ENCODE assay signal across 8 cellular contexts in genomic region chr5:109409844-109410388, GRCh38. TPM values are rescaled to one million over a fixed set of nuclear protein-coding genes. Genes with fewer than 3 reads are reported as not detected.
DNase-seq lines count a peak whose midpoint lies in the region; ATAC-seq and TF ChIP-seq lines count a peak whose summit lies in the region.

PJA2 (minus strand) TSS chr5:109409974; CDS start chr5:109383433, 26,541 bp downstream.

- H3K27me3 ChIP-seq in PC-3 (ENCODE audit: low read length) (no peaks in the 10 kb centered on the region), mononuclear cell (ENCODE audit: insufficient read depth, low read length) (no peaks in the 10 kb centered on the region)

- TF ChIP-seq EP300 in Ishikawa (IDR thresholded peaks at IDR 0.05; ENCODE audit: borderline replicate concordance), result peak; percentile 44; the same call in 1 of the 2 replicates

- H3K4me2 ChIP-seq in PC-3 (ENCODE audit: low read length), result peak within 1 kb of the TSS; percentile 90

- H4K20me1 ChIP-seq in PC-3 (ENCODE audit: low read length), result peaks cover 10% of the 10 kb centered on the region; the same call in 1 of the 2 replicates

- H3K79me2 ChIP-seq in PC-3 (ENCODE audit: low read length), result peaks cover 44% of the 10 kb centered on the region

- H3K27ac ChIP-seq in PC-3 (ENCODE audit: low read length), result peak within 1 kb of the TSS; percentile 61

- H3K9me3 ChIP-seq in PC-3 (ENCODE audit: low read length) (no peaks in the 10 kb centered on the region), mononuclear cell (ENCODE audit: low read depth, low read length) (no peaks in the 10 kb centered on the region)

- H2AFZ ChIP-seq in PC-3 (ENCODE audit: low read length), result peak within 1 kb of the TSS; percentile 76

- DNase-seq in DMS 273 treated with DMSO at 0.1 percent for 48 hours (lab: John Stamatoyannopoulos, UW) (peak; percentile 99), PC-3 (peak; percentile 99), activated T-cell treated with anti-CD3 and anti-CD28 coated beads for 48 hours (ENCODE audit: low read depth) (peak; percentile 94), epithelial cell of esophagus (ENCODE audit: low read depth) (peak; percentile 99)
- DNase-seq in stimulated activated CD8-positive, alpha-beta memory T cell treated with anti-CD3 and anti-CD28 coated beads, Interleukin-4, amount 100 ng/mL, for 1 hour (ENCODE audit: low read depth in 2 of 2, low spot score in 1 of 2), result peak; percentile 83 to 90

- intact Hi-C loops in PC-3 (cut with micrococcal nuclease), result loop anchor here (2.0 to 10.0 kb wide), 3 partner anchors 59 to 1735 kb away; partner anchors contain the start of genes EFNA5 and FBXL17

- BruUV-seq in PC-3 (replicated peaks; lab: Mats Ljungman, UMichigan), result no TSS peak

- peaks cover 28% of the 10 kb centered on the region for H3K4me1 ChIP-seq in PC-3 (ENCODE audit: insufficient read depth, low read length)
- H3K4me1 ChIP-seq in mononuclear cell (ENCODE audit: insufficient read depth, low read length), result peaks cover 5% of the 10 kb centered on the region

- peak within 1 kb of the TSS; percentile 72 for H3K9ac ChIP-seq in PC-3 (ENCODE audit: low read length)

- TF ChIP-seq RAD21 in Ishikawa (IDR thresholded peaks at IDR 0.05; ENCODE audit: low read depth), result no peak

- peak; percentile 79 for ATAC-seq in GM21576 (IDR thresholded peaks at IDR 0.05; ENCODE audit: unreplicated experiment)
- peak; percentile 83 for ATAC-seq in PC-3

- POLR2A ChIA-PET in PC-3 (lab: Charles Lee; ENCODE audit: unreplicated experiment), result interaction anchor here (0.6 to 0.7 kb wide), 4 partner anchors 25 to 907 kb away, joined by 3 to 4 read pairs (median 3); partner anchors contain the start of gene MAN2A1

- peak within 1 kb of the TSS; percentile 88 for H3K4me3 ChIP-seq in PC-3 (ENCODE audit: low read length)
- peak within 1 kb of the TSS; percentile 64 for H3K4me3 ChIP-seq in epithelial cell of esophagus (ENCODE audit: low read length)
- H3K4me3 ChIP-seq in mononuclear cell (ENCODE audit: low read length), result peak within 1 kb of the TSS; percentile 86

- H3K36me3 ChIP-seq in PC-3 (ENCODE audit: low read depth, low read length), result no peaks in the 10 kb centered on the region

- CTCF ChIA-PET in PC-3 (lab: Charles Lee), result no interaction called here

- no peaks in the 10 kb centered on the region for H3F3A ChIP-seq in PC-3 (ENCODE audit: low read length, unreplicated experiment)

- TF ChIP-seq CTCF in PC-3 (conservative IDR thresholded peaks at IDR 0.05; ENCODE audit: low read depth, low read length) (no peak), epithelial cell of esophagus (IDR thresholded peaks at IDR 0.05; ENCODE audit: insufficient read depth, low read depth, low read length, missing control alignments) (peak; percentile 42)

- no peaks in the 10 kb centered on the region for H3K9me2 ChIP-seq in PC-3 (replicated peaks; ENCODE audit: low read length)

TF ChIP-seq in Ishikawa, 13 proteins besides CTCF, POLR2A, EP300 and RAD21:
- TF ChIP-seq TEAD4 (IDR thresholded peaks at IDR 0.05) (no peak), FOXM1 (IDR thresholded peaks at IDR 0.05; ENCODE audit: borderline replicate concordance, low read depth) (no peak), CEBPB (IDR thresholded peaks at IDR 0.05) (no peak), NFIC (IDR thresholded peaks at IDR 0.05) (no peak), YY1 (IDR thresholded peaks at IDR 0.05; ENCODE audit: low read depth) (no peak), EGR1 (IDR thresholded peaks at IDR 0.05) (peak; percentile 63; the same call in 1 of the 2 replicates), ZBTB7A (IDR thresholded peaks at IDR 0.05; ENCODE audit: low read depth) (0 out of 2 replicates have a peak, but pooled peaks have one; percentile 37), USF1 (IDR thresholded peaks at IDR 0.05) (no peak), CREB1 (IDR thresholded peaks at IDR 0.05; ENCODE audit: low read depth) (peak; percentile 71), MAX (IDR thresholded peaks at IDR 0.05) (no peak), REST (IDR thresholded peaks at IDR 0.05; ENCODE audit: low read depth) (no peak), TCF12 (IDR thresholded peaks at IDR 0.05; ENCODE audit: low read depth) (no peak), TAF1 (IDR thresholded peaks at IDR 0.05; ENCODE audit: low read depth) (peak; percentile 61; the same call in 1 of the 2 replicates)

RNA-seq across cellular contexts. Expression of gene PJA2, which starts in this region (rescaled TPM):
- 12.8 and 14.3 TPM in 2 replicates for total RNA-seq in PC-3 (2014; rRNA removed)
- total RNA-seq in mononuclear cell, result 162 TPM

Comparison
In these comparisons a context has a peak if more than half of its experiments do, and no peak if none do; other contexts are left out.
1. Peak in every context shown above with its lines: DNase-seq, ATAC-seq, H3K4me3 ChIP-seq and H3K27ac ChIP-seq.
2. RNA of gene PJA2 (total RNA-seq): 162 TPM in mononuclear cell (single experiment); 12.8 to 14.3 TPM in PC-3; every median in the first group is over 10 times any median in the second.